19 cellular contexts compared by ENCODE assay signal in the genomic region with DNA sequence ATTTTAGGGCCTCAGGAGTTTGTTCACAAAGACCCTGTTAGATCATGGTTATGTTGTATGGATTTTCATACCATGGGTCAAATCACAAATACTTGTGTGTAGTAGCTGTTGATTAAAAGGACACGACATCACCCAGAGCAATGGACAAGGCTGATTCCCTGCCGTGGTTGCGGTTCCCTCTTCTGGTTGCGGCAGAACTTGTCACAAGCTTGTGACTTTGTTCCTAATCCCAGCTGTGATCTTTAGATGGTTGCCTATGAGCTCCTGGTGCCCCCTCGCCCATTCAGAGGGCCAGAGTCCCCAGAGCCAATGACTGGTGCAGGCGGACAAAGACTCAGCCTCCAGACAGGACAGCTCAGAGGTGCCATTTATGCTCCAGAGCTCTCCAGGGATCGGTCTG. TPM values are rescaled to one million over a fixed set of nuclear protein-coding genes. Genes with fewer than 3 reads are reported as not detected.
DNase-seq lines count a peak whose midpoint lies in the region; ATAC-seq and TF ChIP-seq lines count a peak whose summit lies in the region.
"Had no signal": no experiment of that assay in that cellular context is flagged by ENCODE, and none has a peak within 500 bp of the region (broad histone marks: within the 10 kb centered on the region; RNA-seq: fewer than 3 reads in every experiment).

No MANE protein-coding gene starts in this region.

- no peak overlapping the region for H3K4me3 ChIP-seq in HL-60 (replicated peaks; ENCODE audit: insufficient read depth, low read length)
- H3K4me3 ChIP-seq in dorsolateral prefrontal cortex = no peak overlapping the region
- no peak overlapping the region for H3K4me3 ChIP-seq in mucosa of descending colon
- H3K4me3 ChIP-seq in coronary artery = no peak overlapping the region
- H3K4me3 ChIP-seq: GM23248, HAP-1 had no signal

- TF ChIP-seq CTCF in HL-60 (IDR thresholded peaks at IDR 0.05; ENCODE audit: insufficient read depth, low read length) (no peak), dorsolateral prefrontal cortex (IDR thresholded peaks at IDR 0.05 in 54 of 56, conservative IDR thresholded peaks at IDR 0.05 in 2 of 56; ENCODE audit: low read depth in 1 of 56, partially characterized antibody in 56 of 56) (no peak), mucosa of descending colon (IDR thresholded peaks at IDR 0.05) (no peak), coronary artery (IDR thresholded peaks at IDR 0.05) (no peak)

- H3K36me3 ChIP-seq in mucosa of descending colon (ENCODE audit: low read depth) = no peaks in the 10 kb centered on the region
- H3K36me3 ChIP-seq: HAP-1 had no signal

- no peaks in the 10 kb centered on the region for H3K4me1 ChIP-seq in mucosa of descending colon (ENCODE audit: low read depth)

- peak; percentile 10 for ATAC-seq in mucosa of descending colon
- no peak for ATAC-seq in HG03457 (IDR thresholded peaks at IDR 0.05; ENCODE audit: unreplicated experiment)
- ATAC-seq: PC-3 had no signal

- H3K27me3 ChIP-seq in HL-60 (ENCODE audit: insufficient read depth, poor library complexity, severe bottlenecking) (no peaks in the 10 kb centered on the region), dorsolateral prefrontal cortex (no peaks in the 10 kb centered on the region)

- H3K27ac ChIP-seq in HL-60 (replicated peaks) = peak overlapping the region; percentile 96
- H3K27ac ChIP-seq in dorsolateral prefrontal cortex = peak overlapping the region in 47 of 59 donors; percentile 6 to 85 (median 66)
- H3K27ac ChIP-seq in substantia nigra (ENCODE audit: low read depth, low read length, poor library complexity, severe bottlenecking) = peak overlapping the region; percentile 49
- no peak overlapping the region for H3K27ac ChIP-seq in coronary artery
- H3K27ac ChIP-seq: GM23248 had no signal

- intact Hi-C loops in dorsolateral prefrontal cortex (cut with DNase I) (no loop called here), mucosa of descending colon (cut with DNase I, micrococcal nuclease) (no loop called here)

- no peak for DNase-seq in HL-60 (ENCODE audit: low read depth in 1 of 2, low spot score in 1 of 2)
- no peak for DNase-seq in dorsolateral prefrontal cortex
- no peak for DNase-seq in mucosa of descending colon
- DNase-seq in substantia nigra (lab: John Stamatoyannopoulos, UW) = no peak
- no peak for DNase-seq in NCI-H2171 (lab: John Stamatoyannopoulos, UW)
- DNase-seq in amygdala (lab: John Stamatoyannopoulos, UW) = no peak
- no peak for DNase-seq in coronary artery (ENCODE audit: low spot score)
- DNase-seq: CD4-positive, CD25-positive, alpha-beta regulatory T cell; COR-L47; DMS79; GM23248; NCI-H1694; NCI-H2081; NCI-H2171 treated with DMSO at 0.1 percent for 48 hours; NCI-H526 treated with DMSO at 0.1 percent for 48 hours; PC-3; Right ventricle myocardium superior had no signal

- peaks cover 5% of the 10 kb centered on the region for H3K9me3 ChIP-seq in mucosa of descending colon

RNA-seq across cellular contexts. Expression of a gene that starts 11.8 kb away (rescaled TPM):
- total RNA-seq in dorsolateral prefrontal cortex = 100 to 1,000 TPM in 9 of 120 experiments, 10 to 100 TPM in 111; 48.8 to 115 (median 83.6) TPM
- total RNA-seq in mucosa of descending colon = 100 to 1,000 TPM; 145 to 177 (median 163) TPM

RNA-seq across cellular contexts. Expression of a gene that starts 53.6 kb away (rescaled TPM):
- total RNA-seq in dorsolateral prefrontal cortex (100 to 1,000 TPM in 75 of 120 experiments, 10 to 100 TPM in 45; 50.7 to 418 (median 112) TPM), mucosa of descending colon (100 to 1,000 TPM; 105 to 398 (median 163) TPM)
- total RNA-seq: CD4-positive, CD25-positive, alpha-beta regulatory T cell had no signal

RNA-seq across cellular contexts. Expression of a gene that starts 53.9 kb away (rescaled TPM):
- total RNA-seq in dorsolateral prefrontal cortex (100 to 1,000 TPM; 104 to 254 (median 196) TPM), mucosa of descending colon (10 to 100 TPM; 36.0 to 53.5 (median 44.1) TPM)

Comparison
In these comparisons a context has a peak if more than half of its experiments do, and no peak if none do; other contexts are left out.
1. H3K27ac ChIP-seq: peak in HL-60 (single experiment), dorsolateral prefrontal cortex (47 of 59) and substantia nigra (single experiment); none in coronary artery (0 of 2).